Comparison of ENCODE assay signal across 12 cellular contexts in the genomic region with DNA sequence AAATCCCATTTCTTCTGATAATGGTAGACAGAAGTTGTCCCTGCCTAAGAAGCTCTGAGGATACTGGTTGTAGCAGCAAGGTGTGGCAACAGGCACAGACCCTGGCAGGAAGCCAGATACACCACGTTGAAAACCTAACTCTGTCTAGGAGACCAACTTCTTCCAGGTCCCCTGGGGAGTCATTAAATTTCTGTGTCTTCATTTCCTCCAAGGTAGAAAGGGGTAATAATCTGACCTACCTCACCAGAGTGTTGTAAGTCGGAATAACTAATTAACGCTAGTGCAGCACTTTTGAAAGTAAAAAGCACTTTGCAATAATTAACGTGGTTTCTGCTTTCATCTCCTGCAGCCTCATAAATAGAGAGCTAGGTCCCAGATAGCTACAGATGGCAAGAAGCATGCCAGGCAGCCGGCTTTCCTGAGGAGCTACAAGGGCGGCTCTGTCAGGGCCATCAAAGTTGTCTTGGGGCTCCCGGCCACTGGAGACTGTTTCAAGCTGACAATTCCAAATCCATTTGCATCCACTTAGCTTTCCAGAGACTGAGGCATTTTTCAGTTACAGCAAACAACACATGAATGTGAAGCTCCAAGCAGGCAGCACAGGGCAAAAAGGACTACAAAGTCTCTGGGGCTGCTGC.
DNase-seq lines count a peak whose midpoint lies in the region; ATAC-seq lines count a peak whose summit lies in the region.
"Had no signal": no experiment of that assay in that cellular context is flagged by ENCODE, and none has a peak within 500 bp of the region (broad histone marks: within the 10 kb centered on the region; RNA-seq: fewer than 3 reads in every experiment).

No MANE protein-coding gene starts in this region.

- H2AFZ ChIP-seq in GM23248, result no peak overlapping the region

- H3K36me3 Mint-ChIP-seq in T-cell, result no peaks in the 10 kb centered on the region
- H3K36me3 Mint-ChIP-seq in activated naive CD8-positive, alpha-beta T cell treated with anti-CD3 and anti-CD28 coated beads, Interleukin-2, amount 50 U/mL, for 24 hours (ENCODE audit: low read depth), result no peaks in the 10 kb centered on the region

- H4K20me1 ChIP-seq in GM23248 (ENCODE audit: insufficient read depth), result no peaks in the 10 kb centered on the region

- peak overlapping the region; percentile 57 to 72 (median 57) for H3K4me3 Mint-ChIP-seq in T-cell
- H3K4me3 Mint-ChIP-seq in activated naive CD8-positive, alpha-beta T cell treated with anti-CD3 and anti-CD28 coated beads, Interleukin-2, amount 50 U/mL, for 24 hours, result peak overlapping the region; percentile 65

- H3K4me2 ChIP-seq in GM23248 (ENCODE audit: unreplicated experiment), result no peak overlapping the region

- H3K27me3 Mint-ChIP-seq in T-cell, result no peaks in the 10 kb centered on the region
- H3K27me3 Mint-ChIP-seq in activated naive CD8-positive, alpha-beta T cell treated with anti-CD3 and anti-CD28 coated beads, Interleukin-2, amount 50 U/mL, for 24 hours, result no peaks in the 10 kb centered on the region

- no peaks in the 10 kb centered on the region for H3K36me3 ChIP-seq in GM23248 (ENCODE audit: low read depth)

- no peak overlapping the region for H3K9ac ChIP-seq in GM23248

- WGBS in GM23248 (ENCODE audit: low coverage in 1 of 2, low lambda C conversion rate in 2 of 2, missing lambda C conversion rate in 2 of 2), 2 experiments, result 34 to 37% methylated on average over 7 of the region's 7 CpGs

- POLR2A ChIA-PET in T-cell (lab: Charles Lee), result interaction anchor here in 1 of 2 donors (0.7 kb wide), 1 partner anchor 290 kb away, joined by 3 read pairs; no protein-coding TSS in a partner anchor

- H3K9me2 ChIP-seq in GM23248 (ENCODE audit: insufficient read depth), result no peaks in the 10 kb centered on the region

- peaks cover 84 to 91% (median 87%) of the 10 kb centered on the region in 3 donors for H3K4me1 Mint-ChIP-seq in T-cell
- H3K4me1 Mint-ChIP-seq in activated naive CD8-positive, alpha-beta T cell treated with anti-CD3 and anti-CD28 coated beads, Interleukin-2, amount 50 U/mL, for 24 hours, result peaks cover 83% of the 10 kb centered on the region

- H3K9me3 Mint-ChIP-seq in T-cell, result no peaks in the 10 kb centered on the region
- H3K9me3 Mint-ChIP-seq in activated naive CD8-positive, alpha-beta T cell treated with anti-CD3 and anti-CD28 coated beads, Interleukin-2, amount 50 U/mL, for 24 hours, result no peaks in the 10 kb centered on the region

- H3K27ac ChIP-seq in GM23248, result no peak overlapping the region
- H3K27ac ChIP-seq: epithelial cell of prostate had no signal

- peak overlapping the region; percentile 89 to 95 for H3K27ac Mint-ChIP-seq in T-cell
- peak overlapping the region; percentile 85 for H3K27ac Mint-ChIP-seq in activated naive CD8-positive, alpha-beta T cell treated with anti-CD3 and anti-CD28 coated beads, Interleukin-2, amount 50 U/mL, for 24 hours

- peak in 2 of 4 experiments; percentile 11 to 18 for ATAC-seq in T-cell (replicated peaks in 1 of 4)
- no peak for ATAC-seq in activated naive CD8-positive, alpha-beta T cell treated with anti-CD3 and anti-CD28 coated beads, Interleukin-2, amount 50 U/mL, for 24 hours
- no peak for ATAC-seq in GM18520 (IDR thresholded peaks at IDR 0.05; ENCODE audit: unreplicated experiment)

- H3K27me3 ChIP-seq in GM23248 (replicated peaks; ENCODE audit: insufficient read depth), result peaks cover 18% of the 10 kb centered on the region

- no peaks in the 10 kb centered on the region for H3K4me1 ChIP-seq in GM23248 (ENCODE audit: insufficient read depth)

- no peak overlapping the region for H3K4me3 ChIP-seq in GM23248

- CTCF ChIA-PET in T-cell (lab: Charles Lee), result interaction anchor here (0.5 to 1.3 kb wide), 2 partner anchors 13 to 101 kb away, joined by 3 read pairs; no protein-coding TSS in a partner anchor

- in situ Hi-C loops in GM23248 (cut with MboI), result no loop called here

- no peaks in the 10 kb centered on the region for H3K9me3 ChIP-seq in GM23248 (ENCODE audit: low read depth)

- DNase-seq in NCI-H1417 (lab: John Stamatoyannopoulos, UW) (peak in 2 of 3 experiments; percentile 26 to 90), NCI-H1417 treated with DMSO at 0.1 percent for 48 hours (lab: John Stamatoyannopoulos, UW) (no peak), T-cell (peak in 33 of 34 experiments; percentile 22 to 70 (median 53)), GM23248 (no peak)
- peak; percentile 47 for DNase-seq in activated naive CD8-positive, alpha-beta T cell treated with anti-CD3 and anti-CD28 coated beads, Interleukin-2, amount 50 U/mL, for 24 hours
- DNase-seq in stimulated activated CD4-positive, alpha-beta T cell treated with anti-CD3 and anti-CD28 coated beads, TNF-alpha, amount 100 ng/mL, for 1 hour (ENCODE audit: low read depth in 3 of 3, low spot score in 1 of 3), result peak in 2 of 3 donors; percentile 30 to 43
- no peak for DNase-seq in NK-92 treated with Interleukin-12 subunit alpha and Interleukin-12 subunit beta, amount 100 ng/mL, for 24 hours (lab: John Stamatoyannopoulos, UW)
- DNase-seq: 8988T, Kasumi-1, kidney had no signal

- no peaks in the 10 kb centered on the region for H3K79me2 ChIP-seq in GM23248 (ENCODE audit: insufficient read depth)

- no peaks in the 10 kb centered on the region for H3F3A ChIP-seq in GM23248 (ENCODE audit: insufficient read depth)

Comparison
In these comparisons a context has a peak if more than half of its experiments do, and no peak if none do; other contexts are left out.
1. DNase-seq: peak in NCI-H1417 (2 of 3), T-cell (33 of 34), activated naive CD8-positive, alpha-beta T cell treated with anti-CD3 and anti-CD28 coated beads, Interleukin-2, amount 50 U/mL, for 24 hours (single experiment) and stimulated activated CD4-positive, alpha-beta T cell treated with anti-CD3 and anti-CD28 coated beads, TNF-alpha, amount 100 ng/mL, for 1 hour (2 of 3); none in NCI-H1417 treated with DMSO at 0.1 percent for 48 hours (single experiment), GM23248 (single experiment) and NK-92 treated with Interleukin-12 subunit alpha and Interleukin-12 subunit beta, amount 100 ng/mL, for 24 hours (single experiment).